Comparison of ENCODE assay signal across 8 cellular contexts in the genomic region with DNA sequence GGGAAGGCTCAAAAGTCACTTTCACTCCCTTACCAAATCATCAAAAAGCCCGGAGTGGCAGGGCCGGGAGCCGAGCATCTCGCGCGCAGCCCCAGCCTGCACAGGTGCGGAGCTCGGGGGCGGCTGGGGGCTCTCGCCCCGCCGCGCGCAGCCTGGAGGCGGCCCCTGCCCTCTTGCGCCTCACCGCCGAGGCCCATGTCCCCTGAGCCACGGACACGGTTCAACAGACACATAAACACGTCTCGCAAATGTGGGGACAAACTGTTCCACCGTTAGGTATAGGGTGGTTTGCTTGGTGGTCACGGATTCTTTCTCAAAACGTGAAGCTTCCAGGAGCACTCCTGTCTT. TPM values are rescaled to one million over a fixed set of nuclear protein-coding genes. Genes with fewer than 3 reads are reported as not detected.
DNase-seq lines count a peak whose midpoint lies in the region; ATAC-seq and TF ChIP-seq lines count a peak whose summit lies in the region.

No MANE protein-coding gene starts in this region.

- H3K4me1 ChIP-seq in HUES6 (ENCODE audit: control insufficient read depth, insufficient read depth, low read length) (peaks cover 54% of the 10 kb centered on the region), right atrium auricular region (peaks cover 0 to 9% of the 10 kb centered on the region in 2 donors), skeletal muscle satellite cell (ENCODE audit: control insufficient read depth, insufficient read depth, low read length) (peaks cover 43% of the 10 kb centered on the region)

- H3K27ac ChIP-seq in HUES6 (ENCODE audit: low read depth, low read length) (peak overlapping the region; percentile 58; the same call in 1 of the 2 replicates), right atrium auricular region (peak overlapping the region; percentile 90)

- H3K4me3 ChIP-seq in HUES6 (ENCODE audit: low read depth, low read length), result peak overlapping the region; percentile 80
- H3K4me3 ChIP-seq in right atrium auricular region, result peak overlapping the region; percentile 91 to 93
- peak overlapping the region; percentile 78 for H3K4me3 ChIP-seq in skeletal muscle satellite cell (ENCODE audit: low read length)

- H3K27me3 ChIP-seq in HUES6 (ENCODE audit: control insufficient read depth, insufficient read depth, low read length) (peaks cover 17% of the 10 kb centered on the region), right atrium auricular region (no peaks in the 10 kb centered on the region), skeletal muscle satellite cell (ENCODE audit: control insufficient read depth, insufficient read depth, low read length) (no peaks in the 10 kb centered on the region)

- ATAC-seq in GM21367 (IDR thresholded peaks at IDR 0.05; ENCODE audit: unreplicated experiment), result peak; percentile 26

- no peaks in the 10 kb centered on the region for H3K36me3 ChIP-seq in HUES6 (ENCODE audit: control insufficient read depth, insufficient read depth, low read length)
- H3K36me3 ChIP-seq in right atrium auricular region, result no peaks in the 10 kb centered on the region
- H3K36me3 ChIP-seq in skeletal muscle satellite cell (ENCODE audit: insufficient read depth, low read length), result no peaks in the 10 kb centered on the region

- TF ChIP-seq CTCF in right atrium auricular region (IDR thresholded peaks at IDR 0.05), result no peak

- H3K9ac ChIP-seq in HUES6 (ENCODE audit: low read length), result peak overlapping the region; percentile 80
- peak overlapping the region; percentile 84 for H3K9ac ChIP-seq in skeletal muscle satellite cell (ENCODE audit: low read depth, low read length)

- peak; percentile 14 for DNase-seq in EL
- DNase-seq in activated naive CD4-positive, alpha-beta T cell treated with anti-CD3 and anti-CD28 coated beads, Interleukin-2, amount 50 U/mL, for 16 hours, result peak; percentile 33
- DNase-seq in right atrium auricular region (ENCODE audit: low spot score), result no peak
- DNase-seq in CD1c-positive myeloid dendritic cell (ENCODE audit: extremely low spot score), result no peak
- no peak for DNase-seq in OCI-M2 (lab: John Stamatoyannopoulos, UW; ENCODE audit: unreplicated experiment)

- peak overlapping the region; percentile 87 for H3K4me2 ChIP-seq in skeletal muscle satellite cell (ENCODE audit: low read length)

- H3K9me3 ChIP-seq in HUES6 (ENCODE audit: control insufficient read depth, insufficient read depth, low read depth, low read length) (no peaks in the 10 kb centered on the region), right atrium auricular region (no peaks in the 10 kb centered on the region), skeletal muscle satellite cell (replicated peaks; ENCODE audit: low read length) (no peaks in the 10 kb centered on the region)

RNA-seq across cellular contexts. Expression of a gene that starts 0.7 kb away (rescaled TPM):
- total RNA-seq in right atrium auricular region, result 10 to 100 TPM in 1 of 2 donors, 1 to 10 TPM in 1; 6.4 to 13.5 TPM
- total RNA-seq in skeletal muscle satellite cell (2012; rRNA removed), result 3.3 and 3.5 TPM in 2 replicates

Comparison
In these comparisons a context has a peak if more than half of its experiments do, and no peak if none do; other contexts are left out.
1. DNase-seq: peak in EL (single experiment) and activated naive CD4-positive, alpha-beta T cell treated with anti-CD3 and anti-CD28 coated beads, Interleukin-2, amount 50 U/mL, for 16 hours (single experiment); none in right atrium auricular region (single experiment), CD1c-positive myeloid dendritic cell (single experiment) and OCI-M2 (single experiment).
2. Peak in every context shown above with its lines, with median percentiles within 50 percentile points of each other: H3K4me3 ChIP-seq.